In genomic region chr10:17835688-17836087, GRCh38 we compare ENCODE assay signal across 16 cellular contexts. TPM values are rescaled to one million over a fixed set of nuclear protein-coding genes. Genes with fewer than 3 reads are reported as not detected.
DNase-seq lines count a peak whose midpoint lies in the region; ATAC-seq and TF ChIP-seq lines count a peak whose summit lies in the region.
"Had no signal": no experiment of that assay in that cellular context is flagged by ENCODE, and none has a peak within 500 bp of the region (broad histone marks: within the 10 kb centered on the region; RNA-seq: fewer than 3 reads in every experiment).

No MANE protein-coding gene starts in this region.

- intact Hi-C loops in A673 (cut with micrococcal nuclease; ENCODE audit: unreplicated experiment), result no loop called here

- H3K27ac Mint-ChIP-seq in WTC11, result no peak overlapping the region
- no peak overlapping the region for H3K27ac Mint-ChIP-seq in activated T-cell treated with anti-CD3 and anti-CD28 coated beads, Interleukin-2, amount 50 U/mL, for 72 hours
- H3K27ac Mint-ChIP-seq: activated naive CD4-positive, alpha-beta T cell treated with anti-CD3 and anti-CD28 coated beads, Interleukin-2, amount 50 U/mL, for 24 hours had no signal

- POLR2A ChIA-PET in A673 (lab: Charles Lee; ENCODE audit: low non-redundant PET) (no interaction called here), WTC11 (lab: Charles Lee) (no interaction called here)

- CTCF ChIA-PET in A673 (lab: Charles Lee), result no interaction called here
- CTCF ChIA-PET in WTC11 (lab: Charles Lee), result interaction anchor here (1.3 kb wide), 1 partner anchor 12 kb away, joined by 5 read pairs; no protein-coding TSS in a partner anchor

- H3K9me3 Mint-ChIP-seq in WTC11, result no peaks in the 10 kb centered on the region
- no peaks in the 10 kb centered on the region for H3K9me3 Mint-ChIP-seq in activated T-cell treated with anti-CD3 and anti-CD28 coated beads, Interleukin-2, amount 50 U/mL, for 72 hours
- H3K9me3 Mint-ChIP-seq: activated naive CD4-positive, alpha-beta T cell treated with anti-CD3 and anti-CD28 coated beads, Interleukin-2, amount 50 U/mL, for 24 hours had no signal

- H3K36me3 Mint-ChIP-seq in WTC11, result no peaks in the 10 kb centered on the region
- no peaks in the 10 kb centered on the region for H3K36me3 Mint-ChIP-seq in activated T-cell treated with anti-CD3 and anti-CD28 coated beads, Interleukin-2, amount 50 U/mL, for 72 hours (ENCODE audit: insufficient read depth in 2 of 2)
- H3K36me3 Mint-ChIP-seq: activated naive CD4-positive, alpha-beta T cell treated with anti-CD3 and anti-CD28 coated beads, Interleukin-2, amount 50 U/mL, for 24 hours had no signal

- H3K9me3 ChIP-seq in A673 (ENCODE audit: low read depth, low read length, poor library complexity, severe bottlenecking), result no peaks in the 10 kb centered on the region

- no peaks in the 10 kb centered on the region for H3K36me3 ChIP-seq in A673 (ENCODE audit: insufficient read depth, low read length, poor library complexity, severe bottlenecking)

- no TSS peak for BruUV-seq in A673 (replicated peaks; lab: Mats Ljungman, UMichigan)

- TF ChIP-seq CTCF in A673 (conservative IDR thresholded peaks at IDR 0.05; ENCODE audit: low read depth, low read length) (no peak), WTC11 (IDR thresholded peaks at IDR 0.05) (no peak)

- no peak overlapping the region for H3K4me3 ChIP-seq in A673 (ENCODE audit: low read depth, low read length, poor library complexity, severe bottlenecking)

- H3K4me1 ChIP-seq in A673 (ENCODE audit: insufficient read depth, low read length, poor library complexity, severe bottlenecking), result peaks cover 18% of the 10 kb centered on the region

- peaks cover 10% of the 10 kb centered on the region for H3K4me1 Mint-ChIP-seq in WTC11
- no peaks in the 10 kb centered on the region for H3K4me1 Mint-ChIP-seq in activated T-cell treated with anti-CD3 and anti-CD28 coated beads, Interleukin-2, amount 50 U/mL, for 72 hours (ENCODE audit: low read depth)
- H3K4me1 Mint-ChIP-seq: activated naive CD4-positive, alpha-beta T cell treated with anti-CD3 and anti-CD28 coated beads, Interleukin-2, amount 50 U/mL, for 24 hours had no signal

- no peaks in the 10 kb centered on the region for H3K27me3 Mint-ChIP-seq in WTC11 (ENCODE audit: low read depth)
- peaks cover 13% of the 10 kb centered on the region for H3K27me3 Mint-ChIP-seq in activated T-cell treated with anti-CD3 and anti-CD28 coated beads, Interleukin-2, amount 50 U/mL, for 72 hours (ENCODE audit: low read depth)

- H3K4me3 Mint-ChIP-seq in WTC11, result no peak overlapping the region
- no peak overlapping the region for H3K4me3 Mint-ChIP-seq in activated T-cell treated with anti-CD3 and anti-CD28 coated beads, Interleukin-2, amount 50 U/mL, for 72 hours
- H3K4me3 Mint-ChIP-seq: activated naive CD4-positive, alpha-beta T cell treated with anti-CD3 and anti-CD28 coated beads, Interleukin-2, amount 50 U/mL, for 24 hours had no signal

- no peaks in the 10 kb centered on the region for H3K27me3 ChIP-seq in A673 (replicated peaks; ENCODE audit: insufficient read depth, low read depth, low read length, poor library complexity)

- ATAC-seq in WTC11 (peak; percentile 57), HG03196 (IDR thresholded peaks at IDR 0.05; ENCODE audit: unreplicated experiment) (no peak)
- ATAC-seq in activated T-cell treated with anti-CD3 and anti-CD28 coated beads, Interleukin-2, amount 50 U/mL, for 72 hours (replicated peaks in 1 of 2), result no peak

- H3K27ac ChIP-seq in A673 (ENCODE audit: low read depth, low read length, poor library complexity, severe bottlenecking), result no peak overlapping the region
- H3K27ac ChIP-seq: C4-2B had no signal

- peak; percentile 44 for DNase-seq in A673 (ENCODE audit: low spot score)
- DNase-seq in HK-2 (ENCODE audit: unreplicated experiment), result peak; percentile 59
- no peak for DNase-seq in WTC11 (ENCODE audit: low spot score)
- DNase-seq in hepatic stellate cell (ENCODE audit: low spot score), result peak; percentile 71
- DNase-seq in activated CD8-positive, alpha-beta memory T cell treated with anti-CD3 and anti-CD28 coated beads for 24 hours, result no peak
- DNase-seq in NCI-H2171 treated with DMSO at 0.1 percent for 48 hours (lab: John Stamatoyannopoulos, UW), result no peak
- no peak for DNase-seq in activated T-cell treated with anti-CD3 and anti-CD28 coated beads, Interleukin-2, amount 50 U/mL, for 72 hours
- DNase-seq: activated CD4-positive, alpha-beta T cell treated with anti-CD3 and anti-CD28 coated beads for 48 hours; erythroblast; NCI-H1417; SHP77; small intestine; stimulated activated naive CD4-positive, alpha-beta T cell treated with Interleukin-2 at 50 U/mL for 16 hours had no signal

TF ChIP-seq in WTC11, 78 proteins besides CTCF, POLR2A, EP300 and RAD21:
- no peak for TF ChIP-seq ZNF512 (CRISPR knock-in tag; IDR thresholded peaks at IDR 0.05; ENCODE audit: borderline replicate concordance)
- no peak for TF ChIP-seq GABPB1 (CRISPR knock-in tag; IDR thresholded peaks at IDR 0.05)
- TF ChIP-seq JAZF1 (CRISPR knock-in tag; IDR thresholded peaks at IDR 0.05), result no peak
- no peak for TF ChIP-seq ZBTB21 (CRISPR knock-in tag; IDR thresholded peaks at IDR 0.05; ENCODE audit: borderline replicate concordance)
- no peak for TF ChIP-seq SMAD4 (CRISPR knock-in tag; IDR thresholded peaks at IDR 0.05)
- no peak for TF ChIP-seq USF1 (CRISPR knock-in tag; IDR thresholded peaks at IDR 0.05)
- TF ChIP-seq ETV6 (CRISPR knock-in tag; IDR thresholded peaks at IDR 0.05), result no peak
- TF ChIP-seq SMAD3 (CRISPR knock-in tag; IDR thresholded peaks at IDR 0.05; ENCODE audit: borderline replicate concordance), result no peak
- no peak for TF ChIP-seq E2F1 (CRISPR knock-in tag; IDR thresholded peaks at IDR 0.05)

RNA-seq across cellular contexts. Expression of gene MRC1, which starts 26.5 kb away (rescaled TPM):
- total RNA-seq in A673 (2021), result 0.15 and 0.17 TPM in 2 replicates
- total RNA-seq in WTC11 (2021), result 0.33 to 0.46 TPM (median 0.44 TPM) in 3 replicates
- total RNA-seq in activated T-cell treated with anti-CD3 and anti-CD28 coated beads, Interleukin-2, amount 50 U/mL, for 72 hours, result under 1 TPM; 0.05 to 0.14 TPM

Comparison
In these comparisons a context has a peak if more than half of its experiments do, and no peak if none do; other contexts are left out.
1. DNase-seq: peak in A673 (single experiment), HK-2 (single experiment) and hepatic stellate cell (single experiment); none in WTC11 (single experiment), activated CD8-positive, alpha-beta memory T cell treated with anti-CD3 and anti-CD28 coated beads for 24 hours (single experiment), NCI-H2171 treated with DMSO at 0.1 percent for 48 hours (single experiment) and activated T-cell treated with anti-CD3 and anti-CD28 coated beads, Interleukin-2, amount 50 U/mL, for 72 hours (0 of 2).